26 cellular contexts compared by ENCODE assay signal in the genomic region with DNA sequence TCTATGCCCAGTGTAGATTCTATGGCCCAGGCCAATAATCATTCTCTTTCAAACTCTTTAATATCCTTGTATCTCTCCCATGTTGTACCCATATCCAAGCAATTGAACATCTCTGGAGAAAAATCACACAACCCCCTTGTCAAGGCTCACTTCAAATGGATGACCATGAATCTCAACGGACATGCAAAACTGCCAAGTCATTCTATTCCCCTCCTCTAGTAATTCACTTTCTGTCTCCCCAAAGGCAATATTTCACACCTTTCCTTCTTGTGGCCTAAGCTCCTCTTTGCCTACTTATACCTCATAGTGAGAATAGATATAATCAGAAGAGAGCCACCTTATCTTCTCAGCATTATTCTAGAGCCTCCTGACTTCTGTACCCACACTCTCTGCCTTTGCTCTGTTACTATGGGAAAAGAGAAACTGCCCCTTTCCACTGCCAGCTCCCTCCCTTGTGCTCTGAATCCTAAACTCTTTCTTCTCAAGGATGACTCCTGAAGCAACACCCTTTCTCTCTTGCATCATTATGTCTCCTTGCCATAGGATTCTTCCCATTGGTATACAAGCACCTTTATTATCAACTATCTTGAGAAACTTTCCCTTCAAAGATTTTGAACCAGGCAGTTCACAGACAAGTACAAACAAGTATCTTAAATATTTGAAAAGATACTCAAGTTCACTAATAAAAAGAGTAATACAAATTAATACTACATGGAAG.
"Had no signal": no experiment of that assay in that cellular context is flagged by ENCODE, and none has a peak within 500 bp of the region (broad histone marks: within the 10 kb centered on the region; RNA-seq: fewer than 3 reads in every experiment).

No MANE protein-coding gene starts in this region.

- H3K27me3 Mint-ChIP-seq: naive thymus-derived CD4-positive, alpha-beta T cell had no signal

- H3K9me3 Mint-ChIP-seq: naive thymus-derived CD4-positive, alpha-beta T cell; nephron; neural progenitor cell; stimulated activated effector memory CD8-positive, alpha-beta T cell treated with anti-CD3 and anti-CD28 coated beads, Interleukin-12 subunit alpha, Interleukin-12 subunit beta, amount 100 ng/mL, for 72 hours had no signal

- H3K36me3 Mint-ChIP-seq: naive thymus-derived CD4-positive, alpha-beta T cell; neural progenitor cell; stimulated activated effector memory CD8-positive, alpha-beta T cell treated with anti-CD3 and anti-CD28 coated beads, Interleukin-12 subunit alpha, Interleukin-12 subunit beta, amount 100 ng/mL, for 72 hours had no signal

- H3K4me2 ChIP-seq: neural progenitor cell had no signal

- DNase-seq: dermis blood vessel endothelial cell; effector memory CD4-positive, alpha-beta T cell; gastrocnemius medialis; head of caudate nucleus; kidney; mesenchymal stem cell; midbrain; naive thymus-derived CD4-positive, alpha-beta T cell; sigmoid colon; stimulated activated CD4-positive, alpha-beta T cell treated with anti-CD3 and anti-CD28 coated beads, Interleukin-2, amount 100 ng/mL, for 24 hours; stimulated activated CD4-positive, alpha-beta T cell treated with anti-CD3 and anti-CD28 coated beads, Interleukin-4, amount 100 ng/mL, for 24 hours; stimulated activated naive CD4-positive, alpha-beta T cell treated with Interleukin-2 at 50 U/mL for 16 hours; stomach; thyroid gland; trophoblast cell had no signal

- H3K4me1 Mint-ChIP-seq: naive thymus-derived CD4-positive, alpha-beta T cell; nephron; neural progenitor cell; stimulated activated effector memory CD8-positive, alpha-beta T cell treated with anti-CD3 and anti-CD28 coated beads, Interleukin-12 subunit alpha, Interleukin-12 subunit beta, amount 100 ng/mL, for 72 hours had no signal

- H3K4me1 ChIP-seq: gastrocnemius medialis, neural progenitor cell, parathyroid adenoma, prostate gland, right atrium auricular region, sigmoid colon, stomach, thyroid gland, vagina had no signal

- H3K9me3 ChIP-seq: gastrocnemius medialis, prostate gland, right atrium auricular region, sigmoid colon, stomach, thyroid gland, vagina had no signal

- H3K4me3 ChIP-seq: coronary artery, gastrocnemius medialis, lung, neural progenitor cell, prostate gland, right atrium auricular region, sigmoid colon, stomach, thyroid gland, vagina had no signal

- H2AFZ ChIP-seq: neural progenitor cell, parathyroid adenoma had no signal

- H3K36me3 ChIP-seq: gastrocnemius medialis, neural progenitor cell, prostate gland, right atrium auricular region, sigmoid colon, stomach, thyroid gland, vagina had no signal

- H3K27me3 ChIP-seq: gastrocnemius medialis, neural progenitor cell, right atrium auricular region, sigmoid colon, stomach, thyroid gland, vagina had no signal

- H3K27ac ChIP-seq: coronary artery, gastrocnemius medialis, neural progenitor cell, parathyroid adenoma, prostate gland, right atrium auricular region, sigmoid colon, stomach, thyroid gland, vagina had no signal

- H3K79me2 ChIP-seq: parathyroid adenoma had no signal

- ATAC-seq: gastrocnemius medialis; left lobe of liver; naive thymus-derived CD4-positive, alpha-beta T cell; stimulated activated effector memory CD8-positive, alpha-beta T cell treated with anti-CD3 and anti-CD28 coated beads, Interleukin-12 subunit alpha, Interleukin-12 subunit beta, amount 100 ng/mL, for 72 hours had no signal

- H3K27ac Mint-ChIP-seq: naive thymus-derived CD4-positive, alpha-beta T cell; nephron; neural progenitor cell; stimulated activated effector memory CD8-positive, alpha-beta T cell treated with anti-CD3 and anti-CD28 coated beads, Interleukin-12 subunit alpha, Interleukin-12 subunit beta, amount 100 ng/mL, for 72 hours had no signal

- FAIRE-seq: endothelial cell of umbilical vein, kidney had no signal

- H3K4me3 Mint-ChIP-seq: naive thymus-derived CD4-positive, alpha-beta T cell; nephron; neural progenitor cell; stimulated activated effector memory CD8-positive, alpha-beta T cell treated with anti-CD3 and anti-CD28 coated beads, Interleukin-12 subunit alpha, Interleukin-12 subunit beta, amount 100 ng/mL, for 72 hours had no signal

- H3K9ac ChIP-seq: neural progenitor cell, parathyroid adenoma had no signal
